21 cellular contexts compared by ENCODE assay signal in the genomic region with DNA sequence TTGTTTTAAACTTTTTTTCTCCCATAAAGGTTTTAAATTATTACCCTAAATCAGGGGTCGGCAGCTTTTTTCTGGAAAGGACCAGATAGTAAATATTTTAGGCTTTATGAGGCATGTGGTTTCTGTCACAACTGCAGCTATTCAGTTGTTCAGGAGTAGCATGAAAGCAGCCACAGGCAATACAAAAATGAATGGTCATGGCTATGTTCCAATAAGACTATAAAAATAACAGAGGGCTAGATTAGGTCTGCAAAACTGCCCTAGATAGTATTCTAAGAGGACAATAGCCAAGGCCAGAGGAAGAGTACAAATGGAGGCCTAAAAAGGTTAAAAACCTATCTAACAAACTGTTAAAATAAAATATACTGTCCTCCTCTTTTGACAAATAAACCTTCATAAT.
"Had no signal": no experiment of that assay in that cellular context is flagged by ENCODE, and none has a peak within 500 bp of the region (broad histone marks: within the 10 kb centered on the region; RNA-seq: fewer than 3 reads in every experiment).

No MANE protein-coding gene starts in this region.

- H3K27ac ChIP-seq: breast epithelium, coronary artery, epithelial cell of prostate, foreskin keratinocyte, thoracic aorta, upper lobe of left lung had no signal

- H3K9me3 ChIP-seq: breast epithelium, sigmoid colon, thoracic aorta, upper lobe of left lung had no signal

- H3K36me3 ChIP-seq: breast epithelium, thoracic aorta had no signal

- H3K4me3 ChIP-seq: breast epithelium, coronary artery, sigmoid colon, thoracic aorta, upper lobe of left lung had no signal

- H3K27me3 ChIP-seq: breast epithelium, foreskin keratinocyte, sigmoid colon, upper lobe of left lung had no signal

- DNase-seq: activated CD8-positive, alpha-beta memory T cell treated with anti-CD3 and anti-CD28 coated beads for 24 hours; activated CD8-positive, alpha-beta memory T cell treated with anti-CD3 and anti-CD28 coated beads, Interleukin-2, amount 50 U/mL, for 4 hours; activated naive CD4-positive, alpha-beta T cell treated with Interleukin-2 at 50 U/mL for 16 hours; activated naive CD8-positive, alpha-beta T cell treated with anti-CD3 and anti-CD28 coated beads for 36 hours; activated T-cell treated with anti-CD3 and anti-CD28 coated beads, Interleukin-2, amount 50 U/mL, for 48 hours; cerebellar nuclear complex; foreskin keratinocyte; glutamatergic neuron; hippocampal formation; kidney glomerular epithelial cell; naive B cell; occipital lobe; sigmoid colon; stimulated activated CD4-positive, alpha-beta T cell treated with anti-CD3 and anti-CD28 coated beads, Interleukin-4, amount 100 ng/mL, for 1 hour; stimulated activated naive CD4-positive, alpha-beta T cell; T-cell had no signal

- H3K4me1 ChIP-seq: breast epithelium, foreskin keratinocyte, upper lobe of left lung had no signal
